Comparison of ENCODE assay signal across 10 cellular contexts in the genomic region with DNA sequence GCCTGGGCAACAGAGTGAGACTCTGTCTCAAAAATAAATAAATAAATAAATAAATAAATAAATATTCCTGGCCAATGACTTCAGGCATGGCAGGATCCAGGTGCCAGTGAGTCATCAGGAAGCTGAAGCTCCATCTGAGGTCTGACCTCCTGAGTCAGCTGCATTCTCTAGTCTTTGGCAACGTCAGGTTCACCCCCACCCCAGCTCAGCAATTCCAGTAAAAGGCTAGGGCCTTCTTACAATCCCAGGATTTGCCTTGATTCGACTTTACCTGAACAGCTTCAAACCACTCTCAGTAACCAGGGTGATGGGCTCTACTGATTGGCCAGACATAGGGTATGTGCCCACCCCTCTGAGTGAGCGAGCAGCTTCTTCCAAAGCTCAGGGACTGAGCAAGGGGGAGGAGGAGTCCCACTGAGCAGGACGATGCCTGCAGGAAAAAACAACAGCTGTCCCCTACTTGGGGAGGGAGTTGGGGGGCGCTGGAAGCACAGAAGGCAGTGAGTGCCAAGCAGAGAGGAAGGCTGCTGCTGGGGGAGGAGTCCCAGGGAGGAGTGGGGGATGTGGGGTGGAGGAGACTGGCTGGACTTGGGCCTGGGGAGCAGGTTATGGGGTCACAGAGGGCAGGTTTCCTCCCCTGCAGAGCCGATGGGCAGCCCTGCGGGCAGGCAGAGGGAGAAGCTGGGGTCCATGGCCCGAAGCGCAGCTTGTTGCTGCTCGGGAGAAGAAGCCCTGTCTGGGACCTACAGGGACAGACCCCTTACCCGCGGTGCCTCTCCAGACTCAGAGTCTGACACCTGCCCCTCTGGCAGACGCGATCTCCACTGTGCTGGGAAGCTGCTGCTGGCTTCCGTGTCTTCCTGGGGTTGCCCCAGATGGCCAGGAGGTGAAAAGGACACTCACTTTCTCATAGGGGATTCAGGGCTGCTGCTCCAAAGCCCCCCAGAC. TPM values are rescaled to one million over a fixed set of nuclear protein-coding genes. Genes with fewer than 3 reads are reported as not detected.
DNase-seq lines count a peak whose midpoint lies in the region; ATAC-seq and TF ChIP-seq lines count a peak whose summit lies in the region.
"Had no signal": no experiment of that assay in that cellular context is flagged by ENCODE, and none has a peak within 500 bp of the region (broad histone marks: within the 10 kb centered on the region; RNA-seq: fewer than 3 reads in every experiment).

No MANE protein-coding gene starts in this region.

- H2AFZ ChIP-seq in neuronal stem cell (ENCODE audit: low read length), result no peak overlapping the region

- H3K27ac ChIP-seq in endodermal cell (ENCODE audit: low read depth, low read length), result no peak overlapping the region
- no peak overlapping the region for H3K27ac ChIP-seq in neuronal stem cell (replicated peaks; ENCODE audit: low read length)
- H3K27ac ChIP-seq: cardiac muscle cell had no signal

- no peak overlapping the region for H3K23ac ChIP-seq in neuronal stem cell (ENCODE audit: low read depth, low read length, poor library complexity)

- peak overlapping the region; percentile 61 for H3K18ac ChIP-seq in neuronal stem cell (ENCODE audit: low read length)

- peak overlapping the region; percentile 32 for H2BK5ac ChIP-seq in neuronal stem cell (ENCODE audit: low read length)

- no peaks in the 10 kb centered on the region for H3K9me3 ChIP-seq in endodermal cell (ENCODE audit: control insufficient read depth, low read length)
- H3K9me3 ChIP-seq in neuronal stem cell (replicated peaks in 1 of 2; ENCODE audit: control insufficient read depth in 2 of 2, insufficient read depth in 1 of 2, low read depth in 1 of 2, low read length in 2 of 2), result no peaks in the 10 kb centered on the region

- H3K79me1 ChIP-seq in neuronal stem cell (ENCODE audit: low read depth, low read length), result no peaks in the 10 kb centered on the region

- H3K9me3 Mint-ChIP-seq in endodermal cell, result no peaks in the 10 kb centered on the region

- no peak overlapping the region for H3K4ac ChIP-seq in neuronal stem cell (ENCODE audit: low read length)

- H3K14ac ChIP-seq in neuronal stem cell (ENCODE audit: low read length), result peak overlapping the region; percentile 73

- H4K91ac ChIP-seq in neuronal stem cell (ENCODE audit: low read depth, low read length, poor library complexity), result no peak overlapping the region

- no peak overlapping the region for H2BK15ac ChIP-seq in neuronal stem cell (ENCODE audit: low read length)

- H3K27me3 ChIP-seq in endodermal cell (ENCODE audit: control insufficient read depth, insufficient read depth, low read length, poor library complexity, severe bottlenecking) (no peaks in the 10 kb centered on the region), neuronal stem cell (ENCODE audit: control insufficient read depth in 3 of 3, insufficient read depth in 3 of 3, low read depth in 1 of 3, low read length in 3 of 3) (peaks cover 0 to 84% (median 0%) of the 10 kb centered on the region in 3 experiments)
- H3K27me3 ChIP-seq: cardiac muscle cell had no signal

- no peak overlapping the region for H3K4me3 Mint-ChIP-seq in endodermal cell

- peak overlapping the region; percentile 46 for H3K27ac Mint-ChIP-seq in endodermal cell

- peak overlapping the region; percentile 76 for H2AK5ac ChIP-seq in neuronal stem cell (ENCODE audit: low read depth, low read length)

- no peak overlapping the region for H4K8ac ChIP-seq in neuronal stem cell (ENCODE audit: low read depth, low read length)

- ATAC-seq in HG02870 (IDR thresholded peaks at IDR 0.05; ENCODE audit: unreplicated experiment) (no peak), GM19023 (IDR thresholded peaks at IDR 0.05; ENCODE audit: unreplicated experiment) (no peak)

- H3K9ac ChIP-seq in endodermal cell (ENCODE audit: extremely low read depth, low read length, poor library complexity, severe bottlenecking), result no peak overlapping the region
- H3K9ac ChIP-seq in neuronal stem cell (ENCODE audit: low read depth, low read length, poor library complexity), result peak overlapping the region; percentile 7

- WGBS in endodermal cell (ENCODE audit: insufficient coverage in 1 of 2, insufficient read length in 1 of 2), 2 experiments, result 36 to 44% methylated on average over 10 to 15 of the region's 15 CpGs
- no CpG with 5 or more reads among the region's 15 CpGs for WGBS in neuronal stem cell (ENCODE audit: extremely low coverage in 2 of 2, insufficient read length in 2 of 2, insufficient replicate concordance in 1 of 2), 2 donors

- H3K36me3 Mint-ChIP-seq in endodermal cell (ENCODE audit: low read depth), result no peaks in the 10 kb centered on the region

- H3K4me2 ChIP-seq in neuronal stem cell (ENCODE audit: insufficient read depth, low read length, poor library complexity, severe bottlenecking), result no peak overlapping the region

- no peak overlapping the region for H2BK12ac ChIP-seq in neuronal stem cell (ENCODE audit: low read length)

- H2BK120ac ChIP-seq in neuronal stem cell (ENCODE audit: low read depth, low read length), result no peak overlapping the region

- H3K36me3 ChIP-seq in endodermal cell (ENCODE audit: control insufficient read depth, insufficient read depth, low read length) (no peaks in the 10 kb centered on the region), neuronal stem cell (replicated peaks in 1 of 2; ENCODE audit: control insufficient read depth in 2 of 2, insufficient read depth in 2 of 2, low read length in 2 of 2) (no peaks in the 10 kb centered on the region)
- H3K36me3 ChIP-seq: cardiac muscle cell had no signal

- no peak for TF ChIP-seq CTCF in endodermal cell (conservative IDR thresholded peaks at IDR 0.05)

- peak; percentile 39 for DNase-seq in ELF-1 (ENCODE audit: low read depth, low spot score)
- DNase-seq in NCI-H524 (lab: John Stamatoyannopoulos, UW), result peak; percentile 97 to 98
- peak; percentile 85 for DNase-seq in endodermal cell
- DNase-seq in neuronal stem cell (ENCODE audit: low spot score), result no peak
- DNase-seq in stimulated activated CD4-positive, alpha-beta T cell treated with anti-CD3 and anti-CD28 coated beads, Interleukin-12 subunit alpha, Interleukin-12 subunit beta, amount 100 ng/mL, for 4 hours, result no peak
- no peak for DNase-seq in NCI-H774 (lab: John Stamatoyannopoulos, UW)
- DNase-seq: NK-92 treated with Interleukin-12 subunit alpha and Interleukin-12 subunit beta, amount 100 ng/mL, for 24 hours had no signal

- no peak overlapping the region for H3K4me3 ChIP-seq in endodermal cell (ENCODE audit: low read length)
- no peak overlapping the region for H3K4me3 ChIP-seq in neuronal stem cell (ENCODE audit: low read length in 2 of 2)
- H3K4me3 ChIP-seq: cardiac muscle cell had no signal

- peaks cover 4% of the 10 kb centered on the region for H3K27me3 Mint-ChIP-seq in endodermal cell (ENCODE audit: insufficient read depth)

- H3K4me1 Mint-ChIP-seq in endodermal cell, result peaks cover 30% of the 10 kb centered on the region

- H3K4me1 ChIP-seq in endodermal cell (ENCODE audit: control insufficient read depth, insufficient read depth, low read length) (peaks cover 12% of the 10 kb centered on the region), neuronal stem cell (ENCODE audit: control insufficient read depth in 2 of 2, insufficient read depth in 1 of 2, low read depth in 1 of 2, low read length in 2 of 2) (peaks cover 0 to 16% of the 10 kb centered on the region in 2 donors)

RNA-seq across cellular contexts. Expression of a gene that starts 25.9 kb away (rescaled TPM):
- 1 to 10 TPM in 1 of 2 donors, under 1 TPM in 1; 0.89 to 1.4 TPM for total RNA-seq in endodermal cell
- 3.4 TPM for polyA plus RNA-seq in endodermal cell (2013, experiment 1 of 2)
- 3.0 TPM for polyA plus RNA-seq in endodermal cell (2013, experiment 2 of 2)
- polyA plus RNA-seq in neuronal stem cell (2013, experiment 1 of 2), result 1.3 TPM
- polyA plus RNA-seq in neuronal stem cell (2013, experiment 2 of 2), result 1.4 TPM

Comparison
In these comparisons a context has a peak if more than half of its experiments do, and no peak if none do; other contexts are left out.
1. DNase-seq: peak in ELF-1 (single experiment), NCI-H524 (2 of 2) and endodermal cell (single experiment); none in neuronal stem cell (single experiment), stimulated activated CD4-positive, alpha-beta T cell treated with anti-CD3 and anti-CD28 coated beads, Interleukin-12 subunit alpha, Interleukin-12 subunit beta, amount 100 ng/mL, for 4 hours (single experiment) and NCI-H774 (single experiment).